In the genomic region with DNA sequence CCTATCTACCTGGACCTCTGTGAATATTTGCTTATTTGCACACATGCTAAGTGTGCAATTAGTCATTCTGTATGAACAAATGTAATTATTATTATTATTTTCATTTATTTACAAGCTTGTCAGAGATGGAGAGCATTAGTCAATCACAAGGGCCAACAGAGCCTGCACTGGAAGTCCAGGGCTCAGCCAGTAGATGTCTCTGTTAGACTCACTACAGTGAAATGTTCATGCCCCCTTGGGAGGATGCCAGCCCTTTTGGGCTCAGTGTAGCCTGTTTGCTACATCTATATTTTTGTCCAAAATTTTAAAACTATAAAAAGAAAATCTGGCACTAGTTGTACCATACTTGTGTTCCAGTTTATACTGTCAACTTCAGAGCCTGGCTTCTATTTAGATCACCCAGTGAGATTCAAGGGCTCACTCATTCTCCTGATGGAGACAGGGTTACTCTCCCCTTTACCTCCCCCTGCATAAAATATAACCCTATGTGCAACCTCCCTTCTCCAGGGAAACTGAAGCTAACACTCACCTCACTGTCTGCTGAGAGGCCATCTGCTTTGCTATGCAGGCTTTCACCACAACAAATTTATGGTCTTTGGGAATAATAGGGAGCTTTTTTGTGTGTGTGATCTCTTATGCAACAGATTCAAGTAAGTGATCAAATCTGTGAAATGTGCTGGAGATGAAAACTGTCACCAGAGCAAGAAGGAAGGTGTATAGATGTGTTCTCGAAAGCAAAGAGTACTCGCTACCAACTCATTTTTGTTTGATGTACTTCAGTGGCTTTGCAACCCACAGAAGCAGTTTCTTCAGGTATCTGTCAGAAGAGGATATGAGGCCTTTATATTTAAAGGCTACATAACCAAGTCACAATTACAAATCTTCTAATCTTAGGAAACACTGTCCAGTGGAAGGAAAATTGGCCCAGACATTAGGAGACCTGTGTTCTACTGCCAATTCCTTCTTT, we compare ENCODE assay signal across 8 cellular contexts.
DNase-seq lines count a peak whose midpoint lies in the region; ATAC-seq and TF ChIP-seq lines count a peak whose summit lies in the region.

No MANE protein-coding gene starts in this region.

- H3K4me1 ChIP-seq in CD4-positive, alpha-beta memory T cell (ENCODE audit: insufficient read depth, low read length) = no peaks in the 10 kb centered on the region
- H3K4me1 ChIP-seq in right atrium auricular region = no peaks in the 10 kb centered on the region

- no peaks in the 10 kb centered on the region for H3K4me1 Mint-ChIP-seq in CD4-positive, alpha-beta memory T cell
- H3K4me1 Mint-ChIP-seq in activated T-cell treated with anti-CD3 and anti-CD28 coated beads, Interleukin-2, amount 50 U/mL, for 72 hours (ENCODE audit: low read depth) = peaks cover 14% of the 10 kb centered on the region
- peaks cover 31% of the 10 kb centered on the region for H3K4me1 Mint-ChIP-seq in stimulated activated naive CD8-positive, alpha-beta T cell treated with anti-CD3 and anti-CD28 coated beads, Interleukin-15, amount 100 ng/mL, for 72 hours
- peaks cover 16% of the 10 kb centered on the region for H3K4me1 Mint-ChIP-seq in activated T-helper 2 cell treated with anti-CD3 and anti-CD28 coated beads, Interferon-gamma antibody, Interleukin-2, Interleukin-4, amounts not matched to agents 10 μg/mL and 5 μg/mL and 100 μg/mL, durations not matched to agents 14 hours and 24 hours and 36 hours (ENCODE audit: low read depth)

- no peaks in the 10 kb centered on the region for H3K36me3 Mint-ChIP-seq in CD4-positive, alpha-beta memory T cell
- no peaks in the 10 kb centered on the region for H3K36me3 Mint-ChIP-seq in activated T-cell treated with anti-CD3 and anti-CD28 coated beads, Interleukin-2, amount 50 U/mL, for 72 hours (ENCODE audit: insufficient read depth in 2 of 2)
- no peaks in the 10 kb centered on the region for H3K36me3 Mint-ChIP-seq in activated T-helper 2 cell treated with anti-CD3 and anti-CD28 coated beads, Interferon-gamma antibody, Interleukin-2, Interleukin-4, amounts not matched to agents 10 μg/mL and 5 μg/mL and 100 μg/mL, durations not matched to agents 14 hours and 24 hours and 36 hours (ENCODE audit: low read depth)

- ATAC-seq in activated T-cell treated with anti-CD3 and anti-CD28 coated beads, Interleukin-2, amount 50 U/mL, for 72 hours (replicated peaks in 1 of 2) = peak; percentile 43 to 64
- peak; percentile 82 for ATAC-seq in stimulated activated naive CD8-positive, alpha-beta T cell treated with anti-CD3 and anti-CD28 coated beads, Interleukin-15, amount 100 ng/mL, for 72 hours
- no peak for ATAC-seq in HG02588 (IDR thresholded peaks at IDR 0.05; ENCODE audit: unreplicated experiment)

- CTCF ChIA-PET in CD4-positive, alpha-beta memory T cell (lab: Charles Lee; ENCODE audit: partially characterized antibody) = interaction anchor here (1.6 kb wide), 1 partner anchor 11 kb away, joined by 3 read pairs; no protein-coding TSS in a partner anchor

- TF ChIP-seq CTCF in HFF-Myc (IDR thresholded peaks at IDR 0.05; ENCODE audit: low read depth, low read length, missing control alignments) (peak; percentile 29), right atrium auricular region (IDR thresholded peaks at IDR 0.05) (peak in 1 of 2 donors; percentile 56)

- H3K4me3 ChIP-seq in CD4-positive, alpha-beta memory T cell (ENCODE audit: low read length in 2 of 2) = no peak overlapping the region
- no peak overlapping the region for H3K4me3 ChIP-seq in HFF-Myc (replicated peaks; ENCODE audit: low read depth, low read length)
- H3K4me3 ChIP-seq in right atrium auricular region = no peak overlapping the region

- H3K27me3 Mint-ChIP-seq in CD4-positive, alpha-beta memory T cell = no peaks in the 10 kb centered on the region
- no peaks in the 10 kb centered on the region for H3K27me3 Mint-ChIP-seq in activated T-cell treated with anti-CD3 and anti-CD28 coated beads, Interleukin-2, amount 50 U/mL, for 72 hours (ENCODE audit: low read depth)
- no peaks in the 10 kb centered on the region for H3K27me3 Mint-ChIP-seq in stimulated activated naive CD8-positive, alpha-beta T cell treated with anti-CD3 and anti-CD28 coated beads, Interleukin-15, amount 100 ng/mL, for 72 hours
- no peaks in the 10 kb centered on the region for H3K27me3 Mint-ChIP-seq in activated T-helper 2 cell treated with anti-CD3 and anti-CD28 coated beads, Interferon-gamma antibody, Interleukin-2, Interleukin-4, amounts not matched to agents 10 μg/mL and 5 μg/mL and 100 μg/mL, durations not matched to agents 14 hours and 24 hours and 36 hours (ENCODE audit: low read depth)

- H3K27me3 ChIP-seq in CD4-positive, alpha-beta memory T cell (ENCODE audit: insufficient read depth, low read length) = no peaks in the 10 kb centered on the region
- H3K27me3 ChIP-seq in right atrium auricular region = no peaks in the 10 kb centered on the region

- POLR2A ChIA-PET in CD4-positive, alpha-beta memory T cell (lab: Charles Lee; ENCODE audit: partially characterized antibody) = no interaction called here

- H3K27ac ChIP-seq in CD4-positive, alpha-beta memory T cell (ENCODE audit: low read depth, low read length) = no peak overlapping the region
- no peak overlapping the region for H3K27ac ChIP-seq in right atrium auricular region

- H3K36me3 ChIP-seq in CD4-positive, alpha-beta memory T cell (ENCODE audit: insufficient read depth, low read length) = no peaks in the 10 kb centered on the region
- H3K36me3 ChIP-seq in right atrium auricular region = no peaks in the 10 kb centered on the region

- H3K9me3 ChIP-seq in CD4-positive, alpha-beta memory T cell (ENCODE audit: control insufficient read depth in 1 of 2, low read length in 2 of 2) = no peaks in the 10 kb centered on the region
- H3K9me3 ChIP-seq in right atrium auricular region = no peaks in the 10 kb centered on the region

- no peak overlapping the region for H3K27ac Mint-ChIP-seq in CD4-positive, alpha-beta memory T cell
- H3K27ac Mint-ChIP-seq in activated T-cell treated with anti-CD3 and anti-CD28 coated beads, Interleukin-2, amount 50 U/mL, for 72 hours = no peak overlapping the region
- no peak overlapping the region for H3K27ac Mint-ChIP-seq in stimulated activated naive CD8-positive, alpha-beta T cell treated with anti-CD3 and anti-CD28 coated beads, Interleukin-15, amount 100 ng/mL, for 72 hours
- H3K27ac Mint-ChIP-seq in activated T-helper 2 cell treated with anti-CD3 and anti-CD28 coated beads, Interferon-gamma antibody, Interleukin-2, Interleukin-4, amounts not matched to agents 10 μg/mL and 5 μg/mL and 100 μg/mL, durations not matched to agents 14 hours and 24 hours and 36 hours = no peak overlapping the region

- peaks cover 0 to 2% (median 0%) of the 10 kb centered on the region in 8 donors for H3K9me3 Mint-ChIP-seq in CD4-positive, alpha-beta memory T cell
- H3K9me3 Mint-ChIP-seq in activated T-cell treated with anti-CD3 and anti-CD28 coated beads, Interleukin-2, amount 50 U/mL, for 72 hours = no peaks in the 10 kb centered on the region
- no peaks in the 10 kb centered on the region for H3K9me3 Mint-ChIP-seq in stimulated activated naive CD8-positive, alpha-beta T cell treated with anti-CD3 and anti-CD28 coated beads, Interleukin-15, amount 100 ng/mL, for 72 hours
- H3K9me3 Mint-ChIP-seq in activated T-helper 2 cell treated with anti-CD3 and anti-CD28 coated beads, Interferon-gamma antibody, Interleukin-2, Interleukin-4, amounts not matched to agents 10 μg/mL and 5 μg/mL and 100 μg/mL, durations not matched to agents 14 hours and 24 hours and 36 hours = no peaks in the 10 kb centered on the region

- DNase-seq in CD4-positive, alpha-beta memory T cell = peak in 4 of 5 donors; percentile 2 to 14 (median 5)
- DNase-seq in HFF-Myc (ENCODE audit: extremely low read depth, low read depth) (no peak), right atrium auricular region (ENCODE audit: low spot score) (peak; percentile 61), NCI-H1105 treated with DMSO at 0.1 percent for 48 hours (lab: John Stamatoyannopoulos, UW) (no peak)
- DNase-seq in activated T-cell treated with anti-CD3 and anti-CD28 coated beads, Interleukin-2, amount 50 U/mL, for 72 hours = peak; percentile 11 to 18
- DNase-seq in stimulated activated naive CD8-positive, alpha-beta T cell treated with anti-CD3 and anti-CD28 coated beads, Interleukin-15, amount 100 ng/mL, for 72 hours = peak in 1 of 2 donors; percentile 20
- no peak for DNase-seq in activated T-helper 2 cell treated with anti-CD3 and anti-CD28 coated beads, Interferon-gamma antibody, Interleukin-2, Interleukin-4, amounts not matched to agents 10 μg/mL and 5 μg/mL and 100 μg/mL, durations not matched to agents 14 hours and 24 hours and 36 hours (ENCODE audit: low spot score)

- H3K4me3 Mint-ChIP-seq in CD4-positive, alpha-beta memory T cell = no peak overlapping the region
- H3K4me3 Mint-ChIP-seq in activated T-cell treated with anti-CD3 and anti-CD28 coated beads, Interleukin-2, amount 50 U/mL, for 72 hours = no peak overlapping the region
- H3K4me3 Mint-ChIP-seq in stimulated activated naive CD8-positive, alpha-beta T cell treated with anti-CD3 and anti-CD28 coated beads, Interleukin-15, amount 100 ng/mL, for 72 hours = no peak overlapping the region
- no peak overlapping the region for H3K4me3 Mint-ChIP-seq in activated T-helper 2 cell treated with anti-CD3 and anti-CD28 coated beads, Interferon-gamma antibody, Interleukin-2, Interleukin-4, amounts not matched to agents 10 μg/mL and 5 μg/mL and 100 μg/mL, durations not matched to agents 14 hours and 24 hours and 36 hours (ENCODE audit: low read depth)

- intact Hi-C loops in CD4-positive, alpha-beta memory T cell (cut with micrococcal nuclease) = loop anchor here (1.0 kb wide), 1 partner anchor 703 kb away; no protein-coding TSS in a partner anchor
- intact Hi-C loops in activated T-helper 2 cell treated with anti-CD3 and anti-CD28 coated beads, Interferon-gamma antibody, Interleukin-2, Interleukin-4, amounts not matched to agents 10 μg/mL and 5 μg/mL and 100 μg/mL, durations not matched to agents 14 hours and 24 hours and 36 hours (cut with micrococcal nuclease) = no loop called here

Comparison
In these comparisons a context has a peak if more than half of its experiments do, and no peak if none do; other contexts are left out.
1. DNase-seq: peak in CD4-positive, alpha-beta memory T cell (4 of 5), activated T-cell treated with anti-CD3 and anti-CD28 coated beads, Interleukin-2, amount 50 U/mL, for 72 hours (2 of 2) and right atrium auricular region (single experiment); none in HFF-Myc (single experiment), activated T-helper 2 cell treated with anti-CD3 and anti-CD28 coated beads, Interferon-gamma antibody, Interleukin-2, Interleukin-4, amounts not matched to agents 10 μg/mL and 5 μg/mL and 100 μg/mL, durations not matched to agents 14 hours and 24 hours and 36 hours (single experiment) and NCI-H1105 treated with DMSO at 0.1 percent for 48 hours (single experiment).